Comparison of ENCODE assay signal across 18 cellular contexts in the genomic region with DNA sequence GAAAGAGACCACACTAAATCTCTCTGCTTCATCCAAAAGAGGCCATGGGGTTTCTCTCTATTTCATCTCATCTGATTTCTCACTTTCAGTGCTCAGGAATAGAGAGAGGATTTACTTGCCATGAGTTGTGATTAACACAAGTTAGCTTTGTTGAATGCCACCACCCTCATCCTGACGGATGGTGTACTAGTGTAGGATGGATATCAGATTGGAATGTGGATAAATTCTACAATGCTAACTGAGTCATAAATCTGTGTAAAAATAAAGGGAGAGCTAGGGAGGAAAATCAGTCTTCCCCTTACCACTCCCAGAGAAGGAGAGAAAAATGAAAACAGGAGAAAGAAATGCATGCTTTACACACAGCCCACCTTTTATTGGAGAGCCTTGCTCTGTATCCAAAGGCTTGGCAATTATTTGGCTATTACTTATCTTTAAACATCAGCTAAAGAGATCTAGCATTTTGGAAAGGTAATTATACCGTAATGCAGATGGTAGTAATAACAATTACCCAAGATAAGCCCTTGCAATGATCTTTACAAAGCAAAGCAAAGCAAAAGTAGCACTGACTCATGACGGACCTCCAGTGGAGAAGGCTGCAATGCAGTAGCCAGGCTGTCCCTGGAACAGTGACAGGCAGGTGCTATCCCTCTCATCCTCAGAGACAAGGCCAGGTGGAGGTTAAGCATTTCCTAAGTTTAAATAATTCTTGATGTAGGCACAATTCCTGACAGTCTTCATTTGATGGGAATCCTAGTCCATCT.
DNase-seq lines count a peak whose midpoint lies in the region; ATAC-seq and TF ChIP-seq lines count a peak whose summit lies in the region.
"Had no signal": no experiment of that assay in that cellular context is flagged by ENCODE, and none has a peak within 500 bp of the region (broad histone marks: within the 10 kb centered on the region; RNA-seq: fewer than 3 reads in every experiment).

No MANE protein-coding gene starts in this region.

- H3K27ac ChIP-seq in heart left ventricle = peak overlapping the region in 3 of 12 donors; percentile 13 to 47 (median 41)
- H3K27ac ChIP-seq: uterus had no signal

- DNase-seq in G401 (ENCODE audit: low spot score) (peak; percentile 51), SK-N-DZ (ENCODE audit: low spot score) (peak; percentile 6), heart left ventricle (peak in 1 of 5 donors; percentile 13), mucosa of descending colon (no peak), KBM-7 (no peak), NOMO-1 (lab: John Stamatoyannopoulos, UW; ENCODE audit: unreplicated experiment in 2 of 2) (no peak)
- no peak for DNase-seq in activated CD4-positive, alpha-beta T cell treated with anti-CD3 and anti-CD28 coated beads, Interleukin-2, amount 50 U/mL, for 48 hours
- DNase-seq: activated CD4-positive, alpha-beta T cell treated with anti-CD3 and anti-CD28 coated beads for 48 hours; activated CD8-positive, alpha-beta memory T cell treated with anti-CD3 and anti-CD28 coated beads, Interleukin-2, amount 50 U/mL, for 48 hours; activated naive CD4-positive, alpha-beta T cell treated with Interleukin-2 at 50 U/mL for 16 hours; aorta; dermis blood vessel endothelial cell; islet precursor cell; NCI-H2029 treated with DMSO at 0.1 percent for 48 hours; stimulated activated CD4-positive, alpha-beta T cell treated with anti-CD3 and anti-CD28 coated beads, Interleukin-4, amount 100 ng/mL, for 1 hour; T-helper 9 cell; uterus had no signal

- H3K4me1 ChIP-seq in heart left ventricle = peaks cover 0 to 9% (median 0%) of the 10 kb centered on the region in 12 donors
- no peaks in the 10 kb centered on the region for H3K4me1 ChIP-seq in mucosa of descending colon (ENCODE audit: low read depth)
- H3K4me1 ChIP-seq: uterus had no signal

- TF ChIP-seq CTCF in heart left ventricle (IDR thresholded peaks at IDR 0.05) = peak in 9 of 12 donors; percentile 8 to 51 (median 36)
- TF ChIP-seq CTCF in mucosa of descending colon (IDR thresholded peaks at IDR 0.05) = no peak

- WGBS in heart left ventricle, 4 donors = 47 to 62% (median 56%) methylated on average over 3 of the region's 3 CpGs

- intact Hi-C loops in heart left ventricle (cut with DNase I) (no loop called here), mucosa of descending colon (cut with DNase I, micrococcal nuclease) (no loop called here)

- in situ Hi-C loops in G401 (cut with HindIII; ENCODE audit: low sequenced_read_pairs) = no loop called here
- in situ Hi-C loops in KBM-7 (cut with MboI; ENCODE audit: low pct_unique_long_range_greater_than_20kb, low sequenced_read_pairs) = no loop called here

- no peaks in the 10 kb centered on the region for H3K36me3 ChIP-seq in heart left ventricle
- no peaks in the 10 kb centered on the region for H3K36me3 ChIP-seq in mucosa of descending colon (ENCODE audit: low read depth)
- H3K36me3 ChIP-seq: uterus had no signal

- H3K9me3 ChIP-seq in heart left ventricle (no peaks in the 10 kb centered on the region), mucosa of descending colon (no peaks in the 10 kb centered on the region)
- H3K9me3 ChIP-seq: uterus had no signal

- ATAC-seq in heart left ventricle (peak; percentile 68 to 83 (median 78)), mucosa of descending colon (peak; percentile 18), GM21723 (IDR thresholded peaks at IDR 0.05; ENCODE audit: unreplicated experiment) (no peak)

- TF ChIP-seq POLR2A in heart left ventricle (IDR thresholded peaks at IDR 0.05) = no peak

- H3K4me3 ChIP-seq in heart left ventricle = no peak overlapping the region
- no peak overlapping the region for H3K4me3 ChIP-seq in mucosa of descending colon
- H3K4me3 ChIP-seq: uterus had no signal

- no peaks in the 10 kb centered on the region for H3K27me3 ChIP-seq in heart left ventricle
- H3K27me3 ChIP-seq: uterus had no signal

Comparison
In these comparisons a context has a peak if more than half of its experiments do, and no peak if none do; other contexts are left out.
1. DNase-seq: peak in G401 (single experiment) and SK-N-DZ (single experiment); none in mucosa of descending colon (0 of 3), activated CD4-positive, alpha-beta T cell treated with anti-CD3 and anti-CD28 coated beads, Interleukin-2, amount 50 U/mL, for 48 hours (0 of 2), KBM-7 (single experiment) and NOMO-1 (0 of 2).